ENCODE assay signal across 8 cellular contexts in genomic region chr1:31413405-31414005, GRCh38. TPM values are rescaled to one million over a fixed set of nuclear protein-coding genes. Genes with fewer than 3 reads are reported as not detected.
DNase-seq lines count a peak whose midpoint lies in the region; ATAC-seq and TF ChIP-seq lines count a peak whose summit lies in the region.

No MANE protein-coding gene starts in this region.

- H3K9me3 ChIP-seq in CD8-positive, alpha-beta T cell (ENCODE audit: low read length): no peaks in the 10 kb centered on the region

- DNase-seq in CD8-positive, alpha-beta T cell: peak in 5 of 7 experiments; percentile 7 to 55 (median 20)
- DNase-seq in HCEC 1CT (peak; percentile 59), RKO (ENCODE audit: low spot score) (peak; percentile 70), cardiac fibroblast (ENCODE audit: low read depth in 2 of 2) (peak; percentile 29 to 49), left colon (peak; percentile 88 to 94)
- peak; percentile 19 for DNase-seq in stimulated activated naive CD8-positive, alpha-beta T cell treated with anti-CD3 and anti-CD28 coated beads, Interleukin-15, Interleukin-2, amounts not matched to agents 100 U/mL and 50 U/mL, for 24 hours
- no peak for DNase-seq in NK-92 treated with Interleukin-12 subunit alpha and Interleukin-12 subunit beta, amount 100 ng/mL, for 24 hours (lab: John Stamatoyannopoulos, UW)

- H3K27ac ChIP-seq in CD8-positive, alpha-beta T cell (ENCODE audit: low read depth, low read length): no peak overlapping the region

- no peak overlapping the region for H3K27ac Mint-ChIP-seq in CD8-positive, alpha-beta T cell

- peaks cover 69% of the 10 kb centered on the region for H3K27me3 Mint-ChIP-seq in CD8-positive, alpha-beta T cell (ENCODE audit: low read depth)

- CTCF ChIA-PET in CD8-positive, alpha-beta T cell (lab: Charles Lee): no interaction called here

- no peaks in the 10 kb centered on the region for H3K9me3 Mint-ChIP-seq in CD8-positive, alpha-beta T cell

- peaks cover 10% of the 10 kb centered on the region for H3K4me1 Mint-ChIP-seq in CD8-positive, alpha-beta T cell (ENCODE audit: low read depth)

- H3K36me3 Mint-ChIP-seq in CD8-positive, alpha-beta T cell: no peaks in the 10 kb centered on the region

- POLR2A ChIA-PET in CD8-positive, alpha-beta T cell (lab: Charles Lee): interaction anchor here (0.6 kb wide), 1 partner anchor 9 kb away, joined by 3 read pairs; no protein-coding TSS in a partner anchor

- H3K4me3 Mint-ChIP-seq in CD8-positive, alpha-beta T cell: peak overlapping the region; percentile 85

- intact Hi-C loops in CD8-positive, alpha-beta T cell (cut with DNase I, micrococcal nuclease): no loop called here
- intact Hi-C loops in left colon (cut with DNase I, micrococcal nuclease): no loop called here

- ATAC-seq in CD8-positive, alpha-beta T cell: peak; percentile 22
- ATAC-seq in left colon (peak; percentile 82), HG02884 (IDR thresholded peaks at IDR 0.05; ENCODE audit: unreplicated experiment) (no peak)
- ATAC-seq in stimulated activated naive CD8-positive, alpha-beta T cell treated with anti-CD3 and anti-CD28 coated beads, Interleukin-15, Interleukin-2, amounts not matched to agents 100 U/mL and 50 U/mL, for 24 hours: peak; percentile 34

- peaks cover 28% of the 10 kb centered on the region for H3K27me3 ChIP-seq in CD8-positive, alpha-beta T cell (ENCODE audit: insufficient read depth, low read length)

- peak overlapping the region; percentile 19 for H3K4me3 ChIP-seq in CD8-positive, alpha-beta T cell (ENCODE audit: low read depth, low read length)
- H3K4me3 ChIP-seq in cardiac fibroblast (replicated peaks in 1 of 2; ENCODE audit: low read depth in 2 of 2, low read length in 2 of 2): peak overlapping the region; percentile 53 to 66

- peaks cover 11% of the 10 kb centered on the region for H3K4me1 ChIP-seq in CD8-positive, alpha-beta T cell (ENCODE audit: insufficient read depth, low read length)

- no peaks in the 10 kb centered on the region for H3K36me3 ChIP-seq in CD8-positive, alpha-beta T cell (ENCODE audit: insufficient read depth, low read length)

- no peak for TF ChIP-seq CTCF in CD8-positive, alpha-beta T cell (IDR thresholded peaks at IDR 0.05)
- no peak for TF ChIP-seq CTCF in cardiac fibroblast (IDR thresholded peaks at IDR 0.05; ENCODE audit: low read depth, low read length)

RNA-seq across cellular contexts. Expression of gene SERINC2, which starts 0.5 kb away (rescaled TPM):
- total RNA-seq in CD8-positive, alpha-beta T cell: not detected
- total RNA-seq in left colon: 100 to 1,000 TPM; 274 to 381 TPM

RNA-seq across cellular contexts. Expression of gene FABP3, which starts 40.6 kb away (rescaled TPM):
- not detected for total RNA-seq in CD8-positive, alpha-beta T cell
- total RNA-seq in left colon: 1 to 10 TPM; 1.9 to 4.8 TPM

Comparison
In these comparisons a context has a peak if more than half of its experiments do, and no peak if none do; other contexts are left out.
1. RNA of gene SERINC2, which starts 0.5 kb away (total RNA-seq): 274 to 381 TPM in left colon; not detected in CD8-positive, alpha-beta T cell; every median in the first group is over 100 times any median in the second.